ENCODE assay signal across 13 cellular contexts in genomic region chr19:44685877-44686276, GRCh38. TPM values are rescaled to one million over a fixed set of nuclear protein-coding genes. Genes with fewer than 3 reads are reported as not detected.
DNase-seq lines count a peak whose midpoint lies in the region; ATAC-seq and TF ChIP-seq lines count a peak whose summit lies in the region.
"Had no signal": no experiment of that assay in that cellular context is flagged by ENCODE, and none has a peak within 500 bp of the region (broad histone marks: within the 10 kb centered on the region; RNA-seq: fewer than 3 reads in every experiment).

No MANE protein-coding gene starts in this region.

- H4K20me1 ChIP-seq in hepatocyte (ENCODE audit: insufficient read depth, poor library complexity, severe bottlenecking) = no peaks in the 10 kb centered on the region

- DNase-seq in HT-29 (ENCODE audit: low spot score) (peak; percentile 39), adipocyte (ENCODE audit: low read depth) (peak; percentile 39), hepatocyte (ENCODE audit: low spot score) (no peak), SW480 (ENCODE audit: low spot score) (no peak), GM19238 (ENCODE audit: insufficient read length, low spot score) (no peak), COLO668 (lab: John Stamatoyannopoulos, UW; ENCODE audit: unreplicated experiment) (no peak)
- DNase-seq: CD8-positive, alpha-beta T cell; NCI-H2081; small intestine; stimulated activated CD8-positive, alpha-beta memory T cell treated with anti-CD3 and anti-CD28 coated beads, Interleukin-4, amount 100 ng/mL, for 48 hours had no signal

- H3K27me3 ChIP-seq in ACC112 (ENCODE audit: insufficient read depth, low read length) (no peaks in the 10 kb centered on the region), adipocyte (replicated peaks; ENCODE audit: control insufficient read depth, insufficient read depth, low read length) (no peaks in the 10 kb centered on the region), hepatocyte (no peaks in the 10 kb centered on the region)

- H3K79me2 ChIP-seq in ACC112 (ENCODE audit: control insufficient read depth, insufficient read depth, low read length, unreplicated experiment) (no peaks in the 10 kb centered on the region), hepatocyte (no peaks in the 10 kb centered on the region)

- 89% methylated on average over 4 of the region's 4 CpGs for WGBS in hepatocyte (ENCODE audit: low lambda C conversion rate, missing lambda C conversion rate)

- H3K9me2 ChIP-seq in hepatocyte (replicated peaks; ENCODE audit: insufficient read depth) = no peaks in the 10 kb centered on the region

- no peaks in the 10 kb centered on the region for H3K36me3 ChIP-seq in ACC112 (ENCODE audit: insufficient read depth, low read length)
- no peaks in the 10 kb centered on the region for H3K36me3 ChIP-seq in adipocyte (ENCODE audit: control insufficient read depth, insufficient read depth, low read length, severe bottlenecking)
- H3K36me3 ChIP-seq in hepatocyte (replicated peaks; ENCODE audit: insufficient read depth, low read depth) = no peaks in the 10 kb centered on the region

- H3K9me3 ChIP-seq in adipocyte (ENCODE audit: control insufficient read depth, low read length) (no peaks in the 10 kb centered on the region), hepatocyte (ENCODE audit: low read depth) (no peaks in the 10 kb centered on the region)

- H3K9ac ChIP-seq in adipocyte (ENCODE audit: low read length) = no peak overlapping the region

- no peak for ATAC-seq in GM18858 (IDR thresholded peaks at IDR 0.05; ENCODE audit: unreplicated experiment)
- ATAC-seq: Panc1 had no signal

- no peak for TF ChIP-seq CTCF in hepatocyte (IDR thresholded peaks at IDR 0.05; ENCODE audit: poor library complexity)

- H3K4me2 ChIP-seq in hepatocyte = no peak overlapping the region

- H2AFZ ChIP-seq in ACC112 (ENCODE audit: low read length, unreplicated experiment) (no peak overlapping the region), hepatocyte (no peak overlapping the region)

- H3K27ac ChIP-seq in ACC112 (ENCODE audit: low read depth, low read length) = peak overlapping the region; percentile 87
- H3K27ac ChIP-seq in hepatocyte = peak overlapping the region; percentile 31

- H3K4me3 ChIP-seq in ACC112 (ENCODE audit: low read depth, low read length) (no peak overlapping the region), adipocyte (ENCODE audit: low read length) (no peak overlapping the region), hepatocyte (no peak overlapping the region)

- H3K4me1 ChIP-seq in ACC112 (ENCODE audit: control insufficient read depth, insufficient read depth, low read length, unreplicated experiment) (peaks cover 12% of the 10 kb centered on the region), adipocyte (ENCODE audit: control insufficient read depth, insufficient read depth, low read length) (peaks cover 5% of the 10 kb centered on the region), hepatocyte (ENCODE audit: insufficient read depth) (peaks cover 5% of the 10 kb centered on the region)

RNA-seq across cellular contexts. Expression of gene CEACAM16, which starts 13.1 kb away (rescaled TPM):
- total RNA-seq in HT-29 (2014; rRNA removed; shearing (Covaris generic)) = not detected in 2 replicates
- 0.73 TPM in 1 of 2 replicates, not detected in the other for total RNA-seq in hepatocyte
- polyA plus RNA-seq in hepatocyte = not detected in 2 replicates
- total RNA-seq: CD8-positive, alpha-beta T cell had no signal
- polyA plus RNA-seq: small intestine had no signal

RNA-seq across cellular contexts. Expression of gene CEACAM19, which starts 14.6 kb away (rescaled TPM):
- 1.0 and 2.2 TPM in 2 replicates for total RNA-seq in HT-29 (2014; rRNA removed; shearing (Covaris generic))
- 2.8 and 5.1 TPM in 2 replicates for total RNA-seq in hepatocyte
- 4.9 and 5.6 TPM in 2 replicates for polyA plus RNA-seq in hepatocyte

RNA-seq across cellular contexts. Expression of gene PVR, which starts 42.2 kb away (rescaled TPM):
- total RNA-seq in HT-29 (2014; rRNA removed; shearing (Covaris generic)) = 204 and 206 TPM in 2 replicates
- total RNA-seq in hepatocyte = 123 and 124 TPM in 2 replicates
- polyA plus RNA-seq in hepatocyte = 76.4 and 85.6 TPM in 2 replicates

Comparison
In these comparisons a context has a peak if more than half of its experiments do, and no peak if none do; other contexts are left out.
1. DNase-seq: peak in HT-29 (single experiment) and adipocyte (single experiment); none in hepatocyte (single experiment), SW480 (single experiment), GM19238 (single experiment) and COLO668 (single experiment).